Comparison of ENCODE assay signal across 10 cellular contexts in the genomic region with DNA sequence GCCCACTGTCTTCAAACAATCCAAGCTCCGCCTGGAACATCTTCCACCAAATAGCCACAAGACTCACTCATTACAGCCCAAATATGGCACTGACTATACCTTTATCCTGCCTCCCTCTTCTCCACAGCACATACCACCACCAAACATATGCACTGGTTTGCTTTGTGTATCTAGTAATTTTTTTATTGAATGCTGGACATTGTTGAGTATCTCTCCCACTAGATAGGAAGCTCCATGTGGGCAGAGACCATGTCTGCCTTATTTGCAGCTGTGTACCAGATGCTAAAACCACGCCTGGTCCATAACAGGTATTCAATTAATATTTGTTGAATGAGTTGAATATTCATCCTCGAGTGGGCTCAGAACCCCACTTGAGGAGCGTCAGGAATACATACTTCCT.
"Had no signal": no experiment of that assay in that cellular context is flagged by ENCODE, and none has a peak within 500 bp of the region (broad histone marks: within the 10 kb centered on the region; RNA-seq: fewer than 3 reads in every experiment).

No MANE protein-coding gene starts in this region.

- H3K27ac ChIP-seq: GM23248, HL-60, KMS-11 had no signal

- H2AFZ ChIP-seq: GM23248 had no signal

- H3K9ac ChIP-seq: GM23248, KMS-11 had no signal

- H3K4me2 ChIP-seq: KMS-11 had no signal

- FAIRE-seq: H54 had no signal

- H3K4me3 ChIP-seq: GM23248 had no signal

- DNase-seq: GM23248, GOT3, H9, HCEC 1CT, HFFc6, IMR-90, KBM-7 had no signal
